Comparison of ENCODE assay signal across 14 cellular contexts in genomic region chr11:17923213-17923612, GRCh38.
DNase-seq lines count a peak whose midpoint lies in the region; ATAC-seq and TF ChIP-seq lines count a peak whose summit lies in the region.
"Had no signal": no experiment of that assay in that cellular context is flagged by ENCODE, and none has a peak within 500 bp of the region (broad histone marks: within the 10 kb centered on the region; RNA-seq: fewer than 3 reads in every experiment).

No MANE protein-coding gene starts in this region.

- no peak for TF ChIP-seq CTCF in choroid plexus epithelial cell (conservative IDR thresholded peaks at IDR 0.05; ENCODE audit: low read depth, low read length)
- no peak for TF ChIP-seq CTCF in psoas muscle (IDR thresholded peaks at IDR 0.05)
- no peak for TF ChIP-seq CTCF in body of pancreas (IDR thresholded peaks at IDR 0.05)

- H3K27ac ChIP-seq in psoas muscle (no peak overlapping the region), body of pancreas (no peak overlapping the region)
- H3K27ac ChIP-seq: suprapubic skin had no signal

- H3K36me3 ChIP-seq in psoas muscle (ENCODE audit: insufficient read depth in 1 of 2, low read depth in 1 of 2) (peaks cover 0 to under 1% of the 10 kb centered on the region in 2 donors), body of pancreas (replicated peaks in 1 of 2; ENCODE audit: insufficient read depth in 1 of 2, low read depth in 2 of 2) (no peaks in the 10 kb centered on the region)

- peaks cover 30% of the 10 kb centered on the region for H3K4me1 ChIP-seq in psoas muscle
- H3K4me1 ChIP-seq in body of pancreas, result no peaks in the 10 kb centered on the region

- WGBS in psoas muscle, 3 donors, result 22 to 56% (median 32%) methylated on average over 3 of the region's 3 CpGs
- 68 to 76% methylated on average over 3 of the region's 3 CpGs for WGBS in body of pancreas, 2 donors

- H3K4me3 ChIP-seq in choroid plexus epithelial cell (ENCODE audit: low read depth, low read length), result no peak overlapping the region
- no peak overlapping the region for H3K4me3 ChIP-seq in psoas muscle
- no peak overlapping the region for H3K4me3 ChIP-seq in body of pancreas
- H3K4me3 ChIP-seq: suprapubic skin had no signal

- ATAC-seq in left ventricle myocardium superior, result peak; percentile 98
- peak in 3 of 4 donors; percentile 41 to 53 (median 42) for ATAC-seq in psoas muscle
- no peak for ATAC-seq in body of pancreas

- H3K9me3 ChIP-seq in psoas muscle (no peaks in the 10 kb centered on the region), body of pancreas (no peaks in the 10 kb centered on the region)
- H3K9me3 ChIP-seq: suprapubic skin had no signal

- intact Hi-C loops in left ventricle myocardium superior (cut with micrococcal nuclease), result no loop called here
- intact Hi-C loops in psoas muscle (cut with DNase I), result loop anchor here in 1 of 2 donors (5.0 kb wide), 1 partner anchor 34 kb away; no protein-coding TSS in a partner anchor
- intact Hi-C loops in body of pancreas (cut with DNase I), result no loop called here

- DNase-seq in G401 (ENCODE audit: low spot score), result peak; percentile 71
- DNase-seq in choroid plexus epithelial cell (ENCODE audit: low read depth), result peak; percentile 29
- DNase-seq in left ventricle myocardium superior, result peak; percentile 62
- DNase-seq in psoas muscle, result peak in 1 of 2 donors; percentile 17
- DNase-seq in NCI-H2107 (lab: John Stamatoyannopoulos, UW), result no peak
- DNase-seq in NCI-H345 treated with DMSO at 0.1 percent for 48 hours (lab: John Stamatoyannopoulos, UW; ENCODE audit: unreplicated experiment), result no peak
- no peak for DNase-seq in NCI-H526 (lab: John Stamatoyannopoulos, UW)
- no peak for DNase-seq in body of pancreas
- DNase-seq: HCEC 1CT; NCI-H510A; SHP77; stimulated activated CD4-positive, alpha-beta T cell treated with anti-CD3 and anti-CD28 coated beads, Interleukin-2, amount 100 ng/mL, for 48 hours; T-helper 2 cell had no signal

- no peaks in the 10 kb centered on the region for H3K27me3 ChIP-seq in psoas muscle (ENCODE audit: insufficient read depth in 3 of 3, low read length in 2 of 3)
- no peaks in the 10 kb centered on the region for H3K27me3 ChIP-seq in body of pancreas
- H3K27me3 ChIP-seq: suprapubic skin had no signal

- in situ Hi-C loops in G401 (cut with HindIII; ENCODE audit: low sequenced_read_pairs), result no loop called here

- no peak for TF ChIP-seq POLR2A in body of pancreas (IDR thresholded peaks at IDR 0.05)

Comparison
In these comparisons a context has a peak if more than half of its experiments do, and no peak if none do; other contexts are left out.
1. DNase-seq: peak in G401 (single experiment), choroid plexus epithelial cell (single experiment) and left ventricle myocardium superior (single experiment); none in NCI-H2107 (single experiment), NCI-H345 treated with DMSO at 0.1 percent for 48 hours (single experiment), NCI-H526 (0 of 2) and body of pancreas (0 of 4).